In genomic region chr3:187296058-187296457, GRCh38 we compare ENCODE assay signal across 18 cellular contexts. TPM values are rescaled to one million over a fixed set of nuclear protein-coding genes. Genes with fewer than 3 reads are reported as not detected.
DNase-seq lines count a peak whose midpoint lies in the region; ATAC-seq, FAIRE-seq and TF ChIP-seq lines count a peak whose summit lies in the region.
"Had no signal": no experiment of that assay in that cellular context is flagged by ENCODE, and none has a peak within 500 bp of the region (broad histone marks: within the 10 kb centered on the region; RNA-seq: fewer than 3 reads in every experiment).

No MANE protein-coding gene starts in this region.

- CTCF ChIA-PET in IMR-90 (lab: Yijun Ruan, JAX) (interaction anchor here (1.1 to 2.3 kb wide), 3 partner anchors 76 to 183 kb away, joined by 3 to 7 read pairs (median 5); no protein-coding TSS in a partner anchor), K562 (lab: Yijun Ruan, JAX; ENCODE audit: low intra/inter-chr PET ratio) (interaction anchor here (0.6 to 0.9 kb wide), 3 partner anchors 23 to 651 kb away, joined by 3 to 4 read pairs (median 3); no protein-coding TSS in a partner anchor)

- H3K36me3 ChIP-seq in IMR-90 (ENCODE audit: control insufficient read depth, insufficient read depth, low read length) = no peaks in the 10 kb centered on the region
- no peaks in the 10 kb centered on the region for H3K36me3 ChIP-seq in K562 (ENCODE audit: control insufficient read depth, insufficient read depth, low read length)
- no peaks in the 10 kb centered on the region for H3K36me3 ChIP-seq in trophoblast cell (ENCODE audit: control insufficient read depth in 1 of 2, insufficient read depth in 2 of 2, low read length in 2 of 2)

- no peak for ATAC-seq in IMR-90 (ENCODE audit: low read depth)
- no peak for ATAC-seq in K562
- no peak for ATAC-seq in activated T-helper 17 cell treated with anti-CD3 and anti-CD28 coated beads, Interleukin-2, amount 50 U/mL, for 72 hours (replicated peaks)
- ATAC-seq: SK-N-SH treated with all-trans-retinoic acid at 6 μM for 48 hours had no signal

- H3K79me2 ChIP-seq in K562 (ENCODE audit: control insufficient read depth, insufficient read depth, low read length) (no peaks in the 10 kb centered on the region), trophoblast cell (ENCODE audit: control insufficient read depth, insufficient read depth, low read length, poor library complexity) (no peaks in the 10 kb centered on the region)

- no peak for TF ChIP-seq POLR2A in IMR-90 (IDR thresholded peaks at IDR 0.05; ENCODE audit: low read depth, low read length)
- no peak for TF ChIP-seq POLR2A in K562 (conservative IDR thresholded peaks at IDR 0.05)

- H3K18ac ChIP-seq in IMR-90 (ENCODE audit: low read depth, low read length) (peak overlapping the region; percentile 68; the same call in 1 of the 2 replicates), trophoblast cell (ENCODE audit: low read length) (no peak overlapping the region)

- peaks cover 25% of the 10 kb centered on the region for H3K27me3 Mint-ChIP-seq in activated T-helper 17 cell treated with anti-CD3 and anti-CD28 coated beads, Interleukin-2, amount 50 U/mL, for 72 hours

- WGBS in IMR-90 (ENCODE audit: extremely low coverage in 2 of 2, insufficient read length in 1 of 2), 2 experiments = 72% methylated on average over 2 of the region's 3 CpGs; no CpG with 5 or more reads in 1 of the 2 experiments
- WGBS in K562 (ENCODE audit: insufficient coverage, low coverage, missing lambda C conversion rate) = 2% methylated on average over 3 of the region's 3 CpGs
- no CpG with 5 or more reads among the region's 3 CpGs for WGBS in trophoblast cell (ENCODE audit: extremely low coverage, insufficient coverage, insufficient read length)

- no peak overlapping the region for H4K12ac ChIP-seq in trophoblast cell (ENCODE audit: low read depth, low read length)

- POLR2A ChIA-PET in IMR-90 (lab: Charles Lee; ENCODE audit: unreplicated experiment) = no interaction called here
- POLR2A ChIA-PET in K562 (lab: Yijun Ruan, JAX) = interaction anchor here (0.6 kb wide), 2 partner anchors 18 to 332 kb away, joined by 4 read pairs; no protein-coding TSS in a partner anchor

- H2BK120ac ChIP-seq in IMR-90 (ENCODE audit: low read depth, low read length) = 0 out of 2 replicates have a peak overlapping the region, but pooled peaks have one; percentile 66
- no peak overlapping the region for H2BK120ac ChIP-seq in trophoblast cell (ENCODE audit: insufficient read depth, low read length, poor library complexity)

- H2AK9ac ChIP-seq in IMR-90 (replicated peaks; ENCODE audit: low read depth, low read length, poor library complexity) = no peak overlapping the region

- 0 out of 2 replicates have a peak, but pooled peaks cover 3% of the 10 kb centered on the region for H3K9me3 ChIP-seq in IMR-90 (ENCODE audit: control insufficient read depth, insufficient read depth, low read length)
- no peaks in the 10 kb centered on the region for H3K9me3 ChIP-seq in K562 (replicated peaks; ENCODE audit: control insufficient read depth, insufficient read depth, low read depth, low read length)
- no peaks in the 10 kb centered on the region for H3K9me3 ChIP-seq in trophoblast cell (ENCODE audit: insufficient read depth, low read depth, low read length)

- H3K4ac ChIP-seq in IMR-90 (ENCODE audit: low read depth, low read length) (no peak overlapping the region), trophoblast cell (ENCODE audit: low read depth, low read length) (no peak overlapping the region)

- H3K4me3 Mint-ChIP-seq in activated T-helper 17 cell treated with anti-CD3 and anti-CD28 coated beads, Interleukin-2, amount 50 U/mL, for 72 hours = no peak overlapping the region

- TF ChIP-seq EP300 in K562 (IDR thresholded peaks at IDR 0.05; ENCODE audit: low read length) = no peak

- no peak overlapping the region for H2BK20ac ChIP-seq in IMR-90 (ENCODE audit: low read depth, low read length)

- H3K27me3 ChIP-seq in IMR-90 (ENCODE audit: control insufficient read depth, insufficient read depth, low read length) (no peaks in the 10 kb centered on the region), K562 (ENCODE audit: control insufficient read depth in 2 of 2, insufficient read depth in 2 of 2, low read length in 2 of 2) (peaks cover 4 to 16% of the 10 kb centered on the region in 2 experiments; a peak in 4 of 5 replicates), trophoblast cell (ENCODE audit: insufficient read depth, low read length) (no peaks in the 10 kb centered on the region)

- peak overlapping the region; percentile 0; the same call in 1 of the 2 replicates for H2AK5ac ChIP-seq in IMR-90 (ENCODE audit: low read depth, low read length)
- H2AK5ac ChIP-seq in trophoblast cell (ENCODE audit: low read length) = no peak overlapping the region

- no peak overlapping the region for H3K14ac ChIP-seq in IMR-90 (replicated peaks; ENCODE audit: low read depth, low read length)
- H3K14ac ChIP-seq in trophoblast cell (ENCODE audit: low read length) = no peak overlapping the region

- H3K9me3 Mint-ChIP-seq in activated T-helper 17 cell treated with anti-CD3 and anti-CD28 coated beads, Interleukin-2, amount 50 U/mL, for 72 hours = no peaks in the 10 kb centered on the region

- H2BK5ac ChIP-seq in IMR-90 (ENCODE audit: low read depth, low read length, poor library complexity, severe bottlenecking) (no peak overlapping the region), trophoblast cell (ENCODE audit: low read depth, low read length, poor library complexity) (no peak overlapping the region)

- intact Hi-C loops in IMR-90 (cut with micrococcal nuclease) (no loop called here), K562 (cut with micrococcal nuclease) (loop anchor here (10.0 kb wide), 1 partner anchor 181 kb away; no protein-coding TSS in a partner anchor)

- H3K23ac ChIP-seq in IMR-90 (ENCODE audit: low read depth, low read length) (no peak overlapping the region), trophoblast cell (ENCODE audit: low read length) (no peak overlapping the region)

- H3K9me1 ChIP-seq in IMR-90 (ENCODE audit: insufficient read depth, low read length) = 0 out of 2 replicates have a peak, but pooled peaks cover 4% of the 10 kb centered on the region
- H3K9me1 ChIP-seq in K562 (ENCODE audit: control insufficient read depth, insufficient read depth, low read length) = no peaks in the 10 kb centered on the region

- H4K20me1 ChIP-seq in IMR-90 (ENCODE audit: insufficient read depth, low read length) = no peaks in the 10 kb centered on the region
- H4K20me1 ChIP-seq in K562 (replicated peaks; ENCODE audit: control insufficient read depth, insufficient read depth, low read length) = no peaks in the 10 kb centered on the region

- H4K91ac ChIP-seq in IMR-90 (ENCODE audit: insufficient read depth, low read depth, low read length) = no peak overlapping the region
- H4K91ac ChIP-seq in trophoblast cell (ENCODE audit: low read depth, low read length) = no peak overlapping the region

- BruUV-seq in IMR-90 (replicated peaks; lab: Mats Ljungman, UMichigan) (no TSS peak), K562 (replicated peaks; lab: Mats Ljungman, UMichigan) (no TSS peak)

- no peak overlapping the region for H2BK15ac ChIP-seq in IMR-90 (ENCODE audit: low read depth, low read length)

- no peak for FAIRE-seq in K562 (lab: Jason Lieb, UNC)

- H3K4me2 ChIP-seq in IMR-90 (ENCODE audit: low read depth, low read length) (no peak overlapping the region), K562 (ENCODE audit: insufficient read depth, low read length) (no peak overlapping the region), trophoblast cell (ENCODE audit: low read length) (no peak overlapping the region)

- H4K8ac ChIP-seq in IMR-90 (ENCODE audit: low read depth in 2 of 2, low read length in 2 of 2) = no peak overlapping the region
- no peak overlapping the region for H4K8ac ChIP-seq in trophoblast cell (ENCODE audit: low read depth, low read length)

- peaks cover 12% of the 10 kb centered on the region for H3K4me1 ChIP-seq in IMR-90 (ENCODE audit: control insufficient read depth, insufficient read depth, low read length)
- H3K4me1 ChIP-seq in K562 (replicated peaks in 1 of 2; ENCODE audit: control insufficient read depth in 2 of 2, insufficient read depth in 2 of 2, low read length in 2 of 2) = no peaks in the 10 kb centered on the region; a peak in 1 of 5 replicates
- peaks cover 0 to 6% of the 10 kb centered on the region in 2 experiments for H3K4me1 ChIP-seq in trophoblast cell (ENCODE audit: control insufficient read depth in 1 of 2, insufficient read depth in 2 of 2, low read length in 2 of 2)

- H3K9ac ChIP-seq in IMR-90 (ENCODE audit: low read depth, low read length) = no peak overlapping the region
- no peak overlapping the region for H3K9ac ChIP-seq in K562 (ENCODE audit: insufficient read depth in 1 of 2, low read depth in 2 of 2, low read length in 2 of 2)
- H3K9ac ChIP-seq in trophoblast cell (ENCODE audit: low read length) = no peak overlapping the region

- no peak overlapping the region for H3K27ac Mint-ChIP-seq in activated T-helper 17 cell treated with anti-CD3 and anti-CD28 coated beads, Interleukin-2, amount 50 U/mL, for 72 hours

- in situ Hi-C loops in IMR-90 (cut with MboI; ENCODE audit: low sequenced_read_pairs) (no loop called here), K562 (cut with MboI) (no loop called here)

- H3K4me3 ChIP-seq in IMR-90 (ENCODE audit: insufficient read depth, low read depth, low read length) (no peak overlapping the region), K562 (no peak overlapping the region), fibroblast of the aortic adventitia (ENCODE audit: low read depth, low read length) (no peak overlapping the region), trophoblast cell (ENCODE audit: low read depth, low read length) (no peak overlapping the region)

- no peak overlapping the region for H3K27ac ChIP-seq in IMR-90 (ENCODE audit: insufficient read depth, low read length)
- H3K27ac ChIP-seq in K562 (ENCODE audit: extremely low read depth, low read depth, low read length) = no peak overlapping the region
- no peak overlapping the region for H3K27ac ChIP-seq in trophoblast cell (ENCODE audit: low read depth, low read length)
- H3K27ac ChIP-seq: C4-2B had no signal

- no peaks in the 10 kb centered on the region for H3K4me1 Mint-ChIP-seq in activated T-helper 17 cell treated with anti-CD3 and anti-CD28 coated beads, Interleukin-2, amount 50 U/mL, for 72 hours

- no peaks in the 10 kb centered on the region for H3K36me3 Mint-ChIP-seq in activated T-helper 17 cell treated with anti-CD3 and anti-CD28 coated beads, Interleukin-2, amount 50 U/mL, for 72 hours (ENCODE audit: low read depth)

- no peaks in the 10 kb centered on the region for H3K79me1 ChIP-seq in IMR-90 (ENCODE audit: low read depth in 1 of 2, low read length in 2 of 2)
- H3K79me1 ChIP-seq in trophoblast cell (ENCODE audit: low read length) = no peaks in the 10 kb centered on the region

- no peak overlapping the region for H2BK12ac ChIP-seq in trophoblast cell (ENCODE audit: low read length)

- dilution Hi-C loops in IMR-90 (cut with HindIII; ENCODE audit: low sequenced_read_pairs, unreplicated experiment) = no loop called here

- peak overlapping the region; percentile 48; the same call in 1 of the 2 replicates for H4K5ac ChIP-seq in IMR-90 (ENCODE audit: low read depth, low read length)

- TF ChIP-seq CTCF in IMR-90 (conservative IDR thresholded peaks at IDR 0.05; ENCODE audit: low read depth, low read length) = no peak
- no peak for TF ChIP-seq CTCF in K562 (IDR thresholded peaks at IDR 0.05 in 2 of 3, conservative IDR thresholded peaks at IDR 0.05 in 1 of 3; ENCODE audit: insufficient read depth in 2 of 3, low read depth in 1 of 3, low read length in 3 of 3)
- no peak for TF ChIP-seq CTCF in fibroblast of the aortic adventitia (IDR thresholded peaks at IDR 0.05; ENCODE audit: insufficient read depth, low read length)

- peak; percentile 48 for DNase-seq in AG08395 (ENCODE audit: low spot score)
- no peak for DNase-seq in IMR-90
- DNase-seq in K562 (ENCODE audit: extremely low read depth in 1 of 4, low spot score in 3 of 4) = no peak
- peak; percentile 29 for DNase-seq in fibroblast of the aortic adventitia (ENCODE audit: low read depth)
- DNase-seq in trophoblast cell = no peak
- no peak for DNase-seq in T-helper 2 cell
- no peak for DNase-seq in DMS114 treated with DMSO at 0.1 percent for 48 hours (lab: John Stamatoyannopoulos, UW; ENCODE audit: unreplicated experiment)
- DNase-seq: MM.1S, NCI-H1105 treated with DMSO at 0.1 percent for 48 hours, NCI-H1694 treated with DMSO at 0.1 percent for 48 hours, NCI-H2107, NCI-H226, NCI-H524 treated with DMSO at 0.1 percent for 48 hours, SHP77 had no signal

- no peak overlapping the region for H3K56ac ChIP-seq in IMR-90 (ENCODE audit: extremely low read depth, insufficient read depth, low read length)

- TF ChIP-seq RAD21 in IMR-90 (IDR thresholded peaks at IDR 0.05; ENCODE audit: low read length) (no peak), K562 (CRISPR knock-in tag; conservative IDR thresholded peaks at IDR 0.05 in 1 of 2, IDR thresholded peaks at IDR 0.05 in 1 of 2) (no peak)

- no peak overlapping the region for H2AFZ ChIP-seq in IMR-90 (replicated peaks; ENCODE audit: low read length, poor library complexity)
- H2AFZ ChIP-seq in K562 (ENCODE audit: low read depth, low read length) = no peak overlapping the region
- H2AFZ ChIP-seq in trophoblast cell (ENCODE audit: insufficient read depth, low read length, poor library complexity) = no peak overlapping the region

RNA-seq across cellular contexts. Expression of gene MASP1, which starts 4.5 kb away (rescaled TPM):
- total RNA-seq in IMR-90 (2012; rRNA removed) (13.1 TPM in 2 replicates), K562 (2014; rRNA removed) (0.16 TPM in 1 of 2 replicates, not detected in the other), K562 (2014; rRNA removed; fragmentation: Illumina TruSeq; extraction: Trizol) (0.16 and 0.22 TPM in 2 replicates), K562 (2015; rRNA removed; fragmentation: Illumina TruSeq; extraction: Trizol) (not detected in 2 replicates), K562 (2021) (0.13 and 0.22 TPM in 2 replicates), fibroblast of the aortic adventitia (ENCODE audit: low replicate concordance) (4.8 and 19.2 TPM in 2 replicates)
- polyA plus RNA-seq in IMR-90 (2012; rRNA removed) (14.7 and 16.2 TPM in 2 replicates), K562 (2011; rRNA removed) (0.22 and 0.24 TPM in 2 replicates), K562 (2014; fragmentation: Illumina TruSeq; extraction: Trizol) (0.03 and 0.24 TPM in 2 replicates), K562 (2014; fragmentation: Nextera tagmentation; extraction: Ambion mirVana) (under 1 TPM; 0.18 to 0.24 TPM), K562 (2014; rRNA removed) (not detected in 2 replicates)
- 23.1 and 36.2 TPM in 2 replicates for polyA plus RNA-seq in IMR-90 (2012; cell fraction: cytosol; rRNA removed)
- polyA plus RNA-seq in IMR-90 (2012; cell fraction: nucleus; rRNA removed; ENCODE audit: low replicate concordance) = 15.5 and 19.8 TPM in 2 replicates
- total RNA-seq in K562 (2011; cell fraction: chromatin; rRNA removed; ENCODE audit: low replicate concordance) = not detected in 2 replicates
- total RNA-seq in K562 (2011; cell fraction: nucleolus; rRNA removed) = 0.33 TPM in 1 of 2 replicates, not detected in the other
- not detected in 2 replicates for total RNA-seq in K562 (2011; cell fraction: nucleoplasm; rRNA removed)
- 0.19 and 0.24 TPM in 2 replicates for polyA plus RNA-seq in K562 (2011; cell fraction: cytosol; rRNA removed)
- 0.14 TPM in 1 of 2 replicates, not detected in the other for polyA plus RNA-seq in K562 (2011; cell fraction: nucleus; rRNA removed)
- 0.09 and 1.6 TPM in 2 replicates for polyA plus RNA-seq in K562 (2012)
- polyA minus RNA-seq in K562 (2011; rRNA and poly(A)+ RNA removed) = 0.07 and 0.18 TPM in 2 replicates
- not detected in 2 replicates for polyA minus RNA-seq in K562 (2011; cell fraction: cytosol; rRNA and poly(A)+ RNA removed)
- not detected in 2 replicates for polyA minus RNA-seq in K562 (2011; cell fraction: nucleus; rRNA and poly(A)+ RNA removed)
- polyA plus RNA-seq in trophoblast cell (2013) = 0.05 and 0.08 TPM in 2 replicates
- not detected for total RNA-seq in activated T-helper 17 cell treated with anti-CD3 and anti-CD28 coated beads, Interleukin-2, amount 50 U/mL, for 72 hours
- total RNA-seq: A172 had no signal

Comparison
In these comparisons a context has a peak if more than half of its experiments do, and no peak if none do; other contexts are left out.
1. DNase-seq: peak in AG08395 (single experiment) and fibroblast of the aortic adventitia (single experiment); none in IMR-90 (single experiment), K562 (0 of 4), trophoblast cell (0 of 2), T-helper 2 cell (0 of 5) and DMS114 treated with DMSO at 0.1 percent for 48 hours (single experiment).